1 cellular context compared by ENCODE assay signal in the genomic region with DNA sequence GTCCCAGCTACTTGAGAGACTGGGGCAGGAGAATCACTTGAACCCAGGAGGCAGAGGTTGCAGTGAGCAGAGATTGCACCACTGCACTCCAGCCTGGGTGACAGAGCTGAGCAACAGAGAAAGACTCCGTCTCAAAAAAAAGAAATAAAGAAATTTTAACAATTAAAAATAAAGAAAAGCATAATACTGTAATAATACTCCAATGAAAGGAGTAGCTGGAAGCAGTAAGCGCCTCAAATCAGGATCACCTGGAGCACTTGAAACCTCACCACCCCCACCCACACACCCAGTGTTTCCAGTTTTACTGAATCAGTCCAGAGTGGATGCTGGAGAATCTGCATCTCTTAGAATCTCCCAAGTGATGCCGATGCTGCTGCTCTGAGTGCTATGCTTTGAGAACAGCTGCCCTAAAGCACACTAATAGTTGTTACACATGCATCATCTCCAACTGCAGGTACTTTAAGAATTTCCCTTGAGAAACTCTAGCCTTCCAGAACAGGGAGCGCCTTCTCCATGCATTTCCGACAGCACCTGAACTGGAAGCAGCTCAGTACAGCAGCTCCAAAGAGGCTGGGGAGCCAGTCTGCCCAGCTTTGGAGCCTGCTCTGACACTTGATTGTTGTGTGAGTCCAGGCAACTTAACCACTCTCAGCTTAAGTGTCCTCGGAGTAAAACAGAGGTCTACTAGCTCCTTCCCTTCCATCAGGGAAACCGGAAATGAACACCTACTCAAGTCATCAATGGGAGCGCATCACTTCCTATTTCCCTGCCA.
TF ChIP-seq lines count a peak whose summit lies in the region.

No MANE protein-coding gene starts in this region.

TF ChIP-seq in K562, 482 proteins besides CTCF, POLR2A, EP300 and RAD21:
- TF ChIP-seq LEF1 (IDR thresholded peaks at IDR 0.05) (no peak), ASH1L (IDR thresholded peaks at IDR 0.05; ENCODE audit: borderline replicate concordance, low read depth, partially characterized antibody) (no peak), ZNF282 (CRISPR knock-in tag; IDR thresholded peaks at IDR 0.05) (no peak)
- TF ChIP-seq, protein P1, sequence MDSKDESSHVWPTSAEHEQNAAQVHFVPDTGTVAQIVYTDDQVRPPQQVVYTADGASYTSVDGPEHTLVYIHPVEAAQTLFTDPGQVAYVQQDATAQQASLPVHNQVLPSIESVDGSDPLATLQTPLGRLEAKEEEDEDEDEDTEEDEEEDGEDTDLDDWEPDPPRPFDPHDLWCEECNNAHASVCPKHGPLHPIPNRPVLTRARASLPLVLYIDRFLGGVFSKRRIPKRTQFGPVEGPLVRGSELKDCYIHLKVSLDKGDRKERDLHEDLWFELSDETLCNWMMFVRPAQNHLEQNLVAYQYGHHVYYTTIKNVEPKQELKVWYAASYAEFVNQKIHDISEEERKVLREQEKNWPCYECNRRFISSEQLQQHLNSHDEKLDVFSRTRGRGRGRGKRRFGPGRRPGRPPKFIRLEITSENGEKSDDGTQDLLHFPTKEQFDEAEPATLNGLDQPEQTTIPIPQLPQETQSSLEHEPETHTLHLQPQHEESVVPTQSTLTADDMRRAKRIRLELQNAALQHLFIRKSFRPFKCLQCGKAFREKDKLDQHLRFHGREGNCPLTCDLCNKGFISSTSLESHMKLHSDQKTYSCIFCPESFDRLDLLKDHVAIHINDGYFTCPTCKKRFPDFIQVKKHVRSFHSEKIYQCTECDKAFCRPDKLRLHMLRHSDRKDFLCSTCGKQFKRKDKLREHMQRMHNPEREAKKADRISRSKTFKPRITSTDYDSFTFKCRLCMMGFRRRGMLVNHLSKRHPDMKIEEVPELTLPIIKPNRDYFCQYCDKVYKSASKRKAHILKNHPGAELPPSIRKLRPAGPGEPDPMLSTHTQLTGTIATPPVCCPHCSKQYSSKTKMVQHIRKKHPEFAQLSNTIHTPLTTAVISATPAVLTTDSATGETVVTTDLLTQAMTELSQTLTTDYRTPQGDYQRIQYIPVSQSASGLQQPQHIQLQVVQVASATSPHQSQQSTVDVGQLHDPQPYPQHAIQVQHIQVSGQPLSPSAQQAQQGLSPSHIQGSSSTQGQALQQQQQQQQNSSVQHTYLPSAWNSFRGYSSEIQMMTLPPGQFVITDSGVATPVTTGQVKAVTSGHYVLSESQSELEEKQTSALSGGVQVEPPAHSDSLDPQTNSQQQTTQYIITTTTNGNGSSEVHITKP (IDR thresholded peaks at IDR 0.05; ENCODE audit: partially characterized antibody), result peak; percentile 91
- TF ChIP-seq, protein P2, sequence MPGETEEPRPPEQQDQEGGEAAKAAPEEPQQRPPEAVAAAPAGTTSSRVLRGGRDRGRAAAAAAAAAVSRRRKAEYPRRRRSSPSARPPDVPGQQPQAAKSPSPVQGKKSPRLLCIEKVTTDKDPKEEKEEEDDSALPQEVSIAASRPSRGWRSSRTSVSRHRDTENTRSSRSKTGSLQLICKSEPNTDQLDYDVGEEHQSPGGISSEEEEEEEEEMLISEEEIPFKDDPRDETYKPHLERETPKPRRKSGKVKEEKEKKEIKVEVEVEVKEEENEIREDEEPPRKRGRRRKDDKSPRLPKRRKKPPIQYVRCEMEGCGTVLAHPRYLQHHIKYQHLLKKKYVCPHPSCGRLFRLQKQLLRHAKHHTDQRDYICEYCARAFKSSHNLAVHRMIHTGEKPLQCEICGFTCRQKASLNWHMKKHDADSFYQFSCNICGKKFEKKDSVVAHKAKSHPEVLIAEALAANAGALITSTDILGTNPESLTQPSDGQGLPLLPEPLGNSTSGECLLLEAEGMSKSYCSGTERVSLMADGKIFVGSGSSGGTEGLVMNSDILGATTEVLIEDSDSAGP (CRISPR knock-in tag; IDR thresholded peaks at IDR 0.05), result no peak
